In genomic region chr7:91880413-91881241, GRCh38 we compare ENCODE assay signal across 8 cellular contexts. TPM values are rescaled to one million over a fixed set of nuclear protein-coding genes. Genes with fewer than 3 reads are reported as not detected.
A peak's percentile ranks its signal among the peaks of the same experiment; 100 is the strongest.
DNase-seq lines count a peak whose midpoint lies in the region; ATAC-seq and TF ChIP-seq lines count a peak whose summit lies in the region.

MTERF1 (minus strand) TSS chr7:91880702; CDS start chr7:91880083, 619 bp downstream.

- DNase-seq in BE2C (peak; percentile 95), GM19238 (ENCODE audit: insufficient read length, low spot score) (peak; percentile 83), NCI-H510A treated with DMSO at 0.1 percent for 48 hours (lab: John Stamatoyannopoulos, UW) (peak; percentile 87), left kidney (ENCODE audit: low read depth, low spot score) (peak; percentile 98)
- DNase-seq in activated CD4-positive, alpha-beta T cell treated with anti-CD3 and anti-CD28 coated beads for 36 hours, result peak; percentile 97
- DNase-seq in stimulated activated CD4-positive, alpha-beta T cell treated with anti-CD3 and anti-CD28 coated beads, Interleukin-2, amount 100 ng/mL, for 24 hours, result peak; percentile 96 to 97

- H3K9me3 ChIP-seq in BE2C, result no peaks in the 10 kb centered on the region

- peaks cover 3% of the 10 kb centered on the region; the same call in 1 of the 2 replicates for H3K4me1 ChIP-seq in BE2C

- CTCF ChIA-PET in activated CD4-positive, alpha-beta T cell treated with anti-CD3 and anti-CD28 coated beads for 36 hours (lab: Charles Lee), result interaction anchor here (0.6 to 3.7 kb wide), 24 partner anchors 10 to 798 kb away, joined by 3 to 21 read pairs (median 3); partner anchors contain the start of genes AKAP9, ANKIB1 and KRIT1

- peaks cover 29% of the 10 kb centered on the region for H3K4me1 Mint-ChIP-seq in activated CD4-positive, alpha-beta T cell treated with anti-CD3 and anti-CD28 coated beads for 36 hours

- H3K4me3 Mint-ChIP-seq in activated CD4-positive, alpha-beta T cell treated with anti-CD3 and anti-CD28 coated beads for 36 hours, result peak within 1 kb of the TSS; percentile 92

- peak within 1 kb of the TSS; percentile 94 for H3K27ac Mint-ChIP-seq in activated CD4-positive, alpha-beta T cell treated with anti-CD3 and anti-CD28 coated beads for 36 hours

- POLR2A ChIA-PET in activated CD4-positive, alpha-beta T cell treated with anti-CD3 and anti-CD28 coated beads for 36 hours (lab: Charles Lee), result interaction anchor here (0.6 to 1.4 kb wide), 5 partner anchors 51 to 648 kb away, joined by 3 to 4 read pairs (median 3); partner anchors contain the start of genes AKAP9, PEX1 and RBM48

- peak; percentile 97 for ATAC-seq in HG03442 (IDR thresholded peaks at IDR 0.05; ENCODE audit: unreplicated experiment)
- peak; percentile 98 for ATAC-seq in activated CD4-positive, alpha-beta T cell treated with anti-CD3 and anti-CD28 coated beads for 36 hours

- intact Hi-C loops in activated CD4-positive, alpha-beta T cell treated with anti-CD3 and anti-CD28 coated beads for 36 hours (cut with DNase I, micrococcal nuclease), result loop anchor here (1.0 to 5.0 kb wide), 11 partner anchors 50 to 798 kb away; partner anchors contain the start of genes AKAP9 (in 2 of the 2), CYP51A1 (in 2 of the 2), GATAD1 (in 2 of the 2) and ANKIB1 (in 1 of the 2)

- no peaks in the 10 kb centered on the region for H3K27me3 ChIP-seq in BE2C

- H3K27me3 Mint-ChIP-seq in activated CD4-positive, alpha-beta T cell treated with anti-CD3 and anti-CD28 coated beads for 36 hours, result no peaks in the 10 kb centered on the region

- H3K36me3 ChIP-seq in BE2C, result no peaks in the 10 kb centered on the region

- H3K4me3 ChIP-seq in BE2C (ENCODE audit: low read depth, low read length), result peak within 1 kb of the TSS; percentile 91

- H3K9me3 Mint-ChIP-seq in activated CD4-positive, alpha-beta T cell treated with anti-CD3 and anti-CD28 coated beads for 36 hours (ENCODE audit: low read depth), result no peaks in the 10 kb centered on the region

- H3K36me3 Mint-ChIP-seq in activated CD4-positive, alpha-beta T cell treated with anti-CD3 and anti-CD28 coated beads for 36 hours (ENCODE audit: low read depth), result peaks cover 19% of the 10 kb centered on the region

- peak; percentile 96 for TF ChIP-seq CTCF in BE2C (IDR thresholded peaks at IDR 0.05; ENCODE audit: low read depth, low read length)

- peak within 1 kb of the TSS; percentile 50 for H3K27ac ChIP-seq in cingulate gyrus (ENCODE audit: low read depth, low read length)

RNA-seq across cellular contexts. Expression of gene MTERF1, which starts in this region (rescaled TPM):
- polyA plus RNA-seq in BE2C (2012; ENCODE audit: insufficient read depth, insufficient read length, low read depth), result 9.6 TPM
- 10 to 100 TPM; 16.7 to 16.9 TPM for total RNA-seq in activated CD4-positive, alpha-beta T cell treated with anti-CD3 and anti-CD28 coated beads for 36 hours

Comparison
In these comparisons a context has a peak if more than half of its experiments do, and no peak if none do; other contexts are left out.
1. Peak in every context shown above with its lines: DNase-seq, ATAC-seq, H3K4me3 ChIP-seq and H3K27ac ChIP-seq.